12 cellular contexts compared by ENCODE assay signal in the genomic region with DNA sequence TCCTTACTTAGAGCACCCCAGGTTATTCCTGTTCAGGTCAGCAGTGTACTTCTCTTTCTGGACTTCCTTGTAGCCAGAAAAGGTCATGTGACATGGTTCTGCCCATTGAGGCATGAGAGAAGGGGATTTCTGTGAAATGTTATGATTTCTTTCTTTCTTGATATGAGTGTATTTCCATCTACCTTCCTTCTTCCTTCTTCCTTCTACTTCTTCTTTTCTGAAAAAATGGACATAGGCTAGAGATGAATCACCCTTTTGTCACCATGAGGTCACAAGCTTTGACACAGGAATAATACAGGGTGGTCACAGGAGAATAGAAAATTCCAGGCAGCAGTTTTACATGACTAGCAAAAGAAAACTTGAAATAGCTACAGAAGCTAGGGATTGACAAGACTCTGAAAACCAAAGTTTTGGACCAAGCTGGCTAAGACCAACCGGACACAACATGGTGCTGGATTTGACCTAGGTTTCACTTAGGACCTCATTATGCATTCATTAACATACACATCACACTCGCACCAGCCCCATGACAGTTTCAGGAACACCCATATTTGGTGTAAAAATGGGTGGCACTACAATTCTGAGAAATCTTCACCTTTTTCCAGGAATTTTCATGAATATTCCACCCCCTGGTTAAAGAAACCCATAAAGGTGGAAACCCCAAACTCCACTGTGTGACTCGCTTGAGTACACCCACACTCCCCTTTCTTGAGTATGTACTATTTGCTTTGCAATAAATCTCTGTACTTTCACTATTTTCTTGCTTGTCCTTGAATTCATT. TPM values are rescaled to one million over a fixed set of nuclear protein-coding genes. Genes with fewer than 3 reads are reported as not detected.
DNase-seq lines count a peak whose midpoint lies in the region; ATAC-seq and TF ChIP-seq lines count a peak whose summit lies in the region.
"Had no signal": no experiment of that assay in that cellular context is flagged by ENCODE, and none has a peak within 500 bp of the region (broad histone marks: within the 10 kb centered on the region; RNA-seq: fewer than 3 reads in every experiment).

No MANE protein-coding gene starts in this region.

- no peaks in the 10 kb centered on the region for H3K79me2 ChIP-seq in Karpas-422 (ENCODE audit: low read length)

- peaks cover 17% of the 10 kb centered on the region for H3K4me1 Mint-ChIP-seq in activated naive CD8-positive, alpha-beta T cell treated with anti-CD3 and anti-CD28 coated beads for 36 hours

- TF ChIP-seq POLR2A in Peyer's patch (IDR thresholded peaks at IDR 0.05): no peak

- H3K27ac ChIP-seq in tibial artery: no peak overlapping the region
- H3K27ac ChIP-seq in Peyer's patch: no peak overlapping the region
- no peak overlapping the region for H3K27ac ChIP-seq in Karpas-422 (ENCODE audit: low read length)
- H3K27ac ChIP-seq: ovary had no signal

- no peak overlapping the region for H2AFZ ChIP-seq in Karpas-422 (ENCODE audit: low read length)

- peaks cover 8% of the 10 kb centered on the region for H3K36me3 Mint-ChIP-seq in activated naive CD8-positive, alpha-beta T cell treated with anti-CD3 and anti-CD28 coated beads for 36 hours

- no peaks in the 10 kb centered on the region for H4K20me1 ChIP-seq in Karpas-422 (ENCODE audit: insufficient read depth, low read depth, low read length)

- H3K36me3 ChIP-seq in tibial artery (no peaks in the 10 kb centered on the region), Peyer's patch (no peaks in the 10 kb centered on the region), Karpas-422 (ENCODE audit: insufficient read depth, low read length) (no peaks in the 10 kb centered on the region)
- H3K36me3 ChIP-seq: ovary had no signal

- H3K4me3 ChIP-seq in tibial artery: no peak overlapping the region
- H3K4me3 ChIP-seq in Peyer's patch: no peak overlapping the region
- H3K4me3 ChIP-seq in Karpas-422 (ENCODE audit: low read length): no peak overlapping the region
- H3K4me3 ChIP-seq: ovary had no signal

- H3K27me3 ChIP-seq in tibial artery: peaks cover 0 to 14% of the 10 kb centered on the region in 2 donors
- H3K27me3 ChIP-seq in Peyer's patch: no peaks in the 10 kb centered on the region
- H3K27me3 ChIP-seq in Karpas-422 (ENCODE audit: low read length): no peaks in the 10 kb centered on the region
- H3K27me3 ChIP-seq: ovary had no signal

- no peaks in the 10 kb centered on the region for H3K9me2 ChIP-seq in Karpas-422 (replicated peaks; ENCODE audit: insufficient read depth, low read length)

- H3K4me3 Mint-ChIP-seq in activated naive CD8-positive, alpha-beta T cell treated with anti-CD3 and anti-CD28 coated beads for 36 hours: no peak overlapping the region

- peak overlapping the region; percentile 69 for H3K27ac Mint-ChIP-seq in activated naive CD8-positive, alpha-beta T cell treated with anti-CD3 and anti-CD28 coated beads for 36 hours

- no peak overlapping the region for H3K4me2 ChIP-seq in Karpas-422 (ENCODE audit: low read depth, low read length, poor library complexity, severe bottlenecking)

- intact Hi-C loops in tibial artery (cut with DNase I; ENCODE audit: low total_unique reads): no loop called here

- peaks cover 18% of the 10 kb centered on the region for H3K9me3 Mint-ChIP-seq in activated naive CD8-positive, alpha-beta T cell treated with anti-CD3 and anti-CD28 coated beads for 36 hours

- DNase-seq in ELR (ENCODE audit: low read depth) (peak; percentile 37), tibial artery (no peak), Peyer's patch (no peak), Karpas-422 (no peak)
- peak; percentile 20 for DNase-seq in activated naive CD8-positive, alpha-beta T cell treated with anti-CD3 and anti-CD28 coated beads for 36 hours
- DNase-seq: activated CD4-positive, alpha-beta T cell treated with anti-CD3 and anti-CD28 coated beads, Interleukin-2, amount 50 U/mL, for 1 hour; NCI-H526; ovary had no signal

- peak; percentile 86 for ATAC-seq in GM19395 (IDR thresholded peaks at IDR 0.05; ENCODE audit: unreplicated experiment)
- ATAC-seq in HG03196 (IDR thresholded peaks at IDR 0.05; ENCODE audit: unreplicated experiment): peak; percentile 74
- no peak for ATAC-seq in SK-N-SH treated with all-trans-retinoic acid at 6 μM for 48 hours

- H3K9me3 ChIP-seq in tibial artery (peaks cover 0 to 15% (median 7%) of the 10 kb centered on the region in 3 donors), Peyer's patch (no peaks in the 10 kb centered on the region), Karpas-422 (ENCODE audit: low read length) (no peaks in the 10 kb centered on the region)

- H3K4me1 ChIP-seq in tibial artery: no peaks in the 10 kb centered on the region
- H3K4me1 ChIP-seq in Peyer's patch: no peaks in the 10 kb centered on the region
- H3K4me1 ChIP-seq in Karpas-422 (ENCODE audit: low read length): no peaks in the 10 kb centered on the region

- TF ChIP-seq CTCF in tibial artery (IDR thresholded peaks at IDR 0.05) (no peak), Peyer's patch (IDR thresholded peaks at IDR 0.05) (no peak)

- no peak overlapping the region for H3K9ac ChIP-seq in Karpas-422 (ENCODE audit: low read length)

- H3K27me3 Mint-ChIP-seq in activated naive CD8-positive, alpha-beta T cell treated with anti-CD3 and anti-CD28 coated beads for 36 hours: peaks cover 77% of the 10 kb centered on the region

TF ChIP-seq in SK-N-SH treated with all-trans-retinoic acid at 6 μM for 48 hours, 23 proteins besides CTCF, POLR2A, EP300 and RAD21:
- TF ChIP-seq PPARA (CRISPR knock-in tag; IDR thresholded peaks at IDR 0.05; ENCODE audit: borderline replicate concordance): no peak

RNA-seq across cellular contexts. Expression of a gene that starts 21.2 kb away (rescaled TPM):
- total RNA-seq in activated naive CD8-positive, alpha-beta T cell treated with anti-CD3 and anti-CD28 coated beads for 36 hours: not detected
- total RNA-seq in Peyer's patch: 1 to 10 TPM in 1 of 4 donors, under 1 TPM in 3; 0.35 to 5.0 (median 0.75) TPM
- 3.0 and 4.9 TPM in 2 replicates for total RNA-seq in Karpas-422 (2014; rRNA removed; shearing (Covaris generic); ENCODE audit: low replicate concordance)

RNA-seq across cellular contexts. Expression of a gene that starts 27.6 kb away (rescaled TPM):
- total RNA-seq in activated naive CD8-positive, alpha-beta T cell treated with anti-CD3 and anti-CD28 coated beads for 36 hours: not detected
- total RNA-seq in Peyer's patch: 100 to 1,000 TPM in 3 of 4 donors, 10 to 100 TPM in 1; 30.5 to 598 (median 448) TPM
- not detected in 2 replicates for total RNA-seq in Karpas-422 (2014; rRNA removed; shearing (Covaris generic); ENCODE audit: low replicate concordance)
- total RNA-seq: chondrocyte had no signal

Comparison
In these comparisons a context has a peak if more than half of its experiments do, and no peak if none do; other contexts are left out.
1. DNase-seq: peak in ELR (single experiment) and activated naive CD8-positive, alpha-beta T cell treated with anti-CD3 and anti-CD28 coated beads for 36 hours (single experiment); none in tibial artery (0 of 2), Peyer's patch (0 of 3) and Karpas-422 (single experiment).
2. RNA of a gene that starts 27.6 kb away (total RNA-seq): 30.5 to 598 TPM in Peyer's patch; not detected in activated naive CD8-positive, alpha-beta T cell treated with anti-CD3 and anti-CD28 coated beads for 36 hours and not detected in Karpas-422; every median in the first group is over 10 times any median in the second.